In genomic region chr19:55086730-55087541, GRCh38 we compare ENCODE assay signal across 8 cellular contexts. TPM values are rescaled to one million over a fixed set of nuclear protein-coding genes. Genes with fewer than 3 reads are reported as not detected.
DNase-seq lines count a peak whose midpoint lies in the region; ATAC-seq lines count a peak whose summit lies in the region.

No MANE protein-coding gene starts in this region.

- no peak overlapping the region for H3K27ac Mint-ChIP-seq in stimulated activated naive CD8-positive, alpha-beta T cell treated with anti-CD3 and anti-CD28 coated beads, Interleukin-15, amount 100 ng/mL, for 72 hours

- peak overlapping the region; percentile 16 to 87 for H3K4me3 Mint-ChIP-seq in stimulated activated naive CD8-positive, alpha-beta T cell treated with anti-CD3 and anti-CD28 coated beads, Interleukin-15, amount 100 ng/mL, for 72 hours

- H3K4me1 Mint-ChIP-seq in stimulated activated naive CD8-positive, alpha-beta T cell treated with anti-CD3 and anti-CD28 coated beads, Interleukin-15, amount 100 ng/mL, for 72 hours, result peaks cover 47% of the 10 kb centered on the region

- H3K9me3 Mint-ChIP-seq in stimulated activated naive CD8-positive, alpha-beta T cell treated with anti-CD3 and anti-CD28 coated beads, Interleukin-15, amount 100 ng/mL, for 72 hours, result peaks cover 3 to 7% of the 10 kb centered on the region in 2 donors

- peak; percentile 52 for ATAC-seq in stimulated activated naive CD8-positive, alpha-beta T cell treated with anti-CD3 and anti-CD28 coated beads, Interleukin-15, amount 100 ng/mL, for 72 hours
- no peak for ATAC-seq in HG02938 (IDR thresholded peaks at IDR 0.05; ENCODE audit: unreplicated experiment)
- no peak for ATAC-seq in HG03354 (IDR thresholded peaks at IDR 0.05; ENCODE audit: poor library complexity, severe bottlenecking, unreplicated experiment)

- DNase-seq in DMS53 (lab: John Stamatoyannopoulos, UW), result peak; percentile 86
- DNase-seq in NCI-H2227 (lab: John Stamatoyannopoulos, UW; ENCODE audit: unreplicated experiment), result peak; percentile 95
- DNase-seq in activated effector memory CD4-positive, alpha-beta T cell treated with anti-CD3 and anti-CD28 coated beads, Interleukin-2, amount 50 U/mL, for 16 hours, result peak; percentile 85
- DNase-seq in fibroblast of peridontal ligament (ENCODE audit: extremely low read depth), result peak; percentile 80
- peak; percentile 75 for DNase-seq in mucosa of gallbladder (ENCODE audit: low spot score)
- peak in 1 of 2 donors; percentile 44 for DNase-seq in stimulated activated naive CD8-positive, alpha-beta T cell treated with anti-CD3 and anti-CD28 coated beads, Interleukin-15, amount 100 ng/mL, for 72 hours

- H3K27me3 Mint-ChIP-seq in stimulated activated naive CD8-positive, alpha-beta T cell treated with anti-CD3 and anti-CD28 coated beads, Interleukin-15, amount 100 ng/mL, for 72 hours, result peaks cover 78% of the 10 kb centered on the region

RNA-seq across cellular contexts. Expression of gene EPS8L1, which starts 11.3 kb away (rescaled TPM):
- total RNA-seq in mucosa of gallbladder, result 127 TPM

RNA-seq across cellular contexts. Expression of gene RDH13, which starts 24.0 kb away (rescaled TPM):
- total RNA-seq in mucosa of gallbladder, result 63.0 TPM

RNA-seq across cellular contexts. Expression of gene PPP1R12C, which starts 30.5 kb away (rescaled TPM):
- 189 TPM for total RNA-seq in mucosa of gallbladder

RNA-seq across cellular contexts. Expression of gene GP6, which starts 48.9 kb away (rescaled TPM):
- 0.72 TPM for total RNA-seq in mucosa of gallbladder
